ENCODE assay signal across 19 cellular contexts in the genomic region with DNA sequence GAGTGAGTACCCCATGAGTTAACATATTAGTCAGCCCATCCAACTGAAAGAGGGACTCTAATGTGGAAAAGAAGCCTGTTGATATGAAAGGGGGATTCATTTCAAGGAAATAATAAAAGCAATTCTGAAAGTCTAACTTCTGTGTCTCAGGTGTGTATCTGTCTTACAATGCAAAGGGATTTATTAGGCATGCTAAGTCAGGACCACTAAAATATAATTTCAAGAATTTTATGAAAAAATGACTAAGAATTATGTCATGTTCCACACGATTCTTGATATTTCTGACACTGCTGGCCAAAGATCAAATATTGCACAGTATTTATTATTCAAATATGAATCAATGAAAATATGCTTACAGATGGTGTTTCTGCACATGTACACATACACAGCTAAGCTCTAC.
"Had no signal": no experiment of that assay in that cellular context is flagged by ENCODE, and none has a peak within 500 bp of the region (broad histone marks: within the 10 kb centered on the region; RNA-seq: fewer than 3 reads in every experiment).

No MANE protein-coding gene starts in this region.

- H3K27me3 Mint-ChIP-seq: naive thymus-derived CD8-positive, alpha-beta T cell; type B pancreatic cell had no signal

- ATAC-seq: esophagus mucosa; gastrocnemius medialis; heart right ventricle; left lobe of liver; mucosa of descending colon; naive thymus-derived CD8-positive, alpha-beta T cell; sciatic nerve had no signal

- H3K27ac ChIP-seq: gastrocnemius medialis, heart right ventricle, neutrophil, psoas muscle, suprapubic skin, thyroid gland had no signal

- H3K4me3 ChIP-seq: gastrocnemius medialis, heart right ventricle, mucosa of descending colon, psoas muscle, suprapubic skin, thyroid gland had no signal

- H3K27me3 ChIP-seq: gastrocnemius medialis, heart right ventricle, neutrophil, suprapubic skin, thyroid gland had no signal

- H3K4me1 ChIP-seq: thyroid gland had no signal

- H3K36me3 ChIP-seq: gastrocnemius medialis, heart right ventricle, neutrophil, suprapubic skin, thyroid gland had no signal

- H3K4me3 Mint-ChIP-seq: naive thymus-derived CD8-positive, alpha-beta T cell; type B pancreatic cell had no signal

- H3K27ac Mint-ChIP-seq: type B pancreatic cell had no signal

- DNase-seq: effector memory CD4-positive, alpha-beta T cell; gastrocnemius medialis; heart right ventricle; hypothalamus; islet precursor cell; mammary epithelial cell; mucosa of descending colon; naive thymus-derived CD8-positive, alpha-beta T cell; psoas muscle; small intestine; stimulated activated CD4-positive, alpha-beta T cell treated with anti-CD3 and anti-CD28 coated beads, Interleukin-2, amount 100 ng/mL, for 48 hours; stimulated activated naive CD4-positive, alpha-beta T cell treated with Interleukin-2 at 50 U/mL for 16 hours; thyroid gland had no signal

- H3K9me3 Mint-ChIP-seq: naive thymus-derived CD8-positive, alpha-beta T cell; type B pancreatic cell had no signal
